Comparison of ENCODE assay signal across 10 cellular contexts in the genomic region with DNA sequence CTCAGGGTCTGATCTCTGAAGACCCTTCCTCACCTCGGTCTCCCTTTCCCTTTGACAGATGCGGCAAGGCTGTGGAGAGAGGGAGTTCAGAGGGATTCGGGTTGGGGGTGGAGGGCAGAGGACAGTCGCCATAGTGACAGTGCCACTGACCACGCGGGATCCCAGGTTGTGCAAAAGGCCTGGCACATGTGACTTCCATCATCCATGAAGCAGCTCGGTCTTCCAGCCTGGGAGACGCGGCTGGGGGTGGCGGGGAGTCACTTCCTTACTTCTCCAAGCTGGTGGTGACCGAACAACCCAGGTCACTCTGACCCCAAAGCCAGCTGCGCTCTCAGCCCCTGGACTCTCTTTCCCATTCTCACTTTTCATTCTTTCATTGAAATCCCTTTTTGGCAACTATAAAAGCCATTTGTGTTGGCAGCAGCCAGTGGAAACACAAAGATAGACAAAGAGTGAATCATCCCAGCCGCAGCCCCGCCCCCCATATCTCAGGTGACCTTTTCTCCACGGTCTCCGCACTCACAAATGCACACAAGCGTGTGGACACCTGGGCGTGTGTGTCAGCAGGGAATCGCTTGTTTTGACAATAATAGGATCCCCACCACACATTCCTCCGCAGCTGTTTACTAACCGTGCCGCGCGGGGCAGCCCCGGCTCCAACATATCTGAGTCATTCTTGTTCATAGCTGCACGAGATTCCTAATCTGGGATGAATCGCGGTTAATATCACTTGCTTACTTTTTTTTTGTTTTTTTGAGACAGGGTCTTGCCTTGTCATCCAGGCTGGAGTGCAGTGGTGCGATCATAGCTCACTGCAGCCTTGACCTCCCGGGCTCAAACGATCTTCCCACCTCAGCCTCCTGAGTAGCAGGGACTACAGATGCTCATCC.
DNase-seq lines count a peak whose midpoint lies in the region; ATAC-seq and TF ChIP-seq lines count a peak whose summit lies in the region.
"Had no signal": no experiment of that assay in that cellular context is flagged by ENCODE, and none has a peak within 500 bp of the region (broad histone marks: within the 10 kb centered on the region; RNA-seq: fewer than 3 reads in every experiment).

No MANE protein-coding gene starts in this region.

- intact Hi-C loops in PC-9 (cut with micrococcal nuclease; ENCODE audit: unreplicated experiment): loop anchor here (1.0 kb wide), 4 partner anchors 25 to 71 kb away; no protein-coding TSS in a partner anchor
- intact Hi-C loops in esophagus squamous epithelium (cut with DNase I): no loop called here
- intact Hi-C loops in ovary (cut with DNase I): loop anchor here (5.0 to 10.0 kb wide), 7 partner anchors 45 to 145 kb away; partner anchors contain the start of gene DHRS3 (in 2 of the 4)

- in situ Hi-C loops in GM13977 (cut with MboI; ENCODE audit: low pct_unique_long_range_greater_than_20kb, low sequenced_read_pairs, unreplicated experiment): loop anchor here (25.0 kb wide), 1 partner anchor 688 kb away; the partner anchor contains the start of gene PRAMEF18

- DNase-seq in NCI-H187 (lab: John Stamatoyannopoulos, UW): peak; percentile 6 to 34
- no peak for DNase-seq in NCI-H187 treated with DMSO at 0.1 percent for 48 hours (lab: John Stamatoyannopoulos, UW)
- peak; percentile 94 for DNase-seq in PC-9
- no peak for DNase-seq in esophagus squamous epithelium (lab: John Stamatoyannopoulos, UW)
- peak; percentile 84 to 90 (median 87) for DNase-seq in ovary
- no peak for DNase-seq in GM13977 (ENCODE audit: low spot score)
- no peak for DNase-seq in NCI-H1436 (lab: John Stamatoyannopoulos, UW)

- H2AFZ ChIP-seq in PC-9: no peak overlapping the region

- CTCF ChIA-PET in PC-9 (lab: Charles Lee): no interaction called here

- 17 to 26% methylated on average over 25 of the region's 31 CpGs for WGBS in esophagus squamous epithelium, 2 donors
- WGBS in ovary, 3 donors: 7 to 17% (median 9%) methylated on average over 31 of the region's 31 CpGs

- peak overlapping the region; percentile 69 for H3K27ac ChIP-seq in PC-9
- H3K27ac ChIP-seq in esophagus squamous epithelium: peak overlapping the region; percentile 57 to 89 (median 84)
- H3K27ac ChIP-seq in ovary: peak overlapping the region; percentile 71 to 77
- H3K27ac ChIP-seq: C4-2B, neutrophil had no signal

- POLR2A ChIA-PET in PC-9 (lab: Charles Lee; ENCODE audit: unreplicated experiment): interaction anchor here (0.7 to 0.9 kb wide), 3 partner anchors 69 to 115 kb away, joined by 4 to 10 read pairs (median 4); no protein-coding TSS in a partner anchor

- H3K9me2 ChIP-seq in PC-9 (ENCODE audit: insufficient read depth): no peaks in the 10 kb centered on the region

- ATAC-seq in HG03432 (IDR thresholded peaks at IDR 0.05; ENCODE audit: unreplicated experiment): no peak

- H4K20me1 ChIP-seq in PC-9 (ENCODE audit: insufficient read depth): no peaks in the 10 kb centered on the region

- peak overlapping the region; percentile 68 for H3K4me2 ChIP-seq in PC-9

- peak; percentile 38 for TF ChIP-seq EP300 in ovary (IDR thresholded peaks at IDR 0.05)

- no peaks in the 10 kb centered on the region for H3K36me3 ChIP-seq in PC-9 (ENCODE audit: low read depth)
- H3K36me3 ChIP-seq in esophagus squamous epithelium: no peaks in the 10 kb centered on the region
- no peaks in the 10 kb centered on the region for H3K36me3 ChIP-seq in ovary
- H3K36me3 ChIP-seq: neutrophil had no signal

- peaks cover 18% of the 10 kb centered on the region for H3F3A ChIP-seq in PC-9 (ENCODE audit: insufficient read depth, low read depth)

- H3K4me1 ChIP-seq in PC-9 (replicated peaks; ENCODE audit: insufficient read depth) (peaks cover 22% of the 10 kb centered on the region), esophagus squamous epithelium (peaks cover 4 to 66% (median 41%) of the 10 kb centered on the region in 3 donors), ovary (ENCODE audit: insufficient read depth) (peaks cover 24% of the 10 kb centered on the region)

- no peaks in the 10 kb centered on the region for H3K79me2 ChIP-seq in PC-9 (ENCODE audit: low read depth)

- no TSS peak for BruUV-seq in PC-9 (replicated peaks; lab: Mats Ljungman, UMichigan)

- TF ChIP-seq CTCF in PC-9 (conservative IDR thresholded peaks at IDR 0.05) (no peak), esophagus squamous epithelium (IDR thresholded peaks at IDR 0.05) (no peak), ovary (IDR thresholded peaks at IDR 0.05) (no peak), GM13977 (IDR thresholded peaks at IDR 0.05; ENCODE audit: extremely low read depth, insufficient read depth, missing control alignments) (no peak)

- peak overlapping the region; percentile 17; the same call in 1 of the 2 replicates for H3K4me3 ChIP-seq in PC-9
- H3K4me3 ChIP-seq in esophagus squamous epithelium: peak overlapping the region in 3 of 4 donors; percentile 23 to 53 (median 25)
- H3K4me3 ChIP-seq in ovary: peak overlapping the region; percentile 13

- TF ChIP-seq POLR2A in esophagus squamous epithelium (IDR thresholded peaks at IDR 0.05) (no peak), ovary (IDR thresholded peaks at IDR 0.05) (no peak)

- H3K27me3 ChIP-seq in PC-9 (ENCODE audit: insufficient read depth, low read depth): no peaks in the 10 kb centered on the region
- H3K27me3 ChIP-seq in esophagus squamous epithelium: no peaks in the 10 kb centered on the region
- H3K27me3 ChIP-seq in ovary: no peaks in the 10 kb centered on the region
- H3K27me3 ChIP-seq: neutrophil had no signal

- H3K9me3 ChIP-seq in PC-9 (ENCODE audit: insufficient read depth, low read depth) (no peaks in the 10 kb centered on the region), esophagus squamous epithelium (no peaks in the 10 kb centered on the region), ovary (no peaks in the 10 kb centered on the region)
- H3K9me3 ChIP-seq: neutrophil had no signal

Comparison
In these comparisons a context has a peak if more than half of its experiments do, and no peak if none do; other contexts are left out.
1. DNase-seq: peak in NCI-H187 (2 of 2), PC-9 (2 of 2) and ovary (5 of 5); none in NCI-H187 treated with DMSO at 0.1 percent for 48 hours (single experiment), esophagus squamous epithelium (single experiment), GM13977 (single experiment) and NCI-H1436 (single experiment).
2. Peak in every context shown above with its lines, with median percentiles within 50 percentile points of each other: H3K27ac ChIP-seq and H3K4me3 ChIP-seq.